ENCODE assay signal across 14 cellular contexts in genomic region chr12:80044694-80045046, GRCh38. TPM values are rescaled to one million over a fixed set of nuclear protein-coding genes. Genes with fewer than 3 reads are reported as not detected.
DNase-seq lines count a peak whose midpoint lies in the region; ATAC-seq and TF ChIP-seq lines count a peak whose summit lies in the region.
"Had no signal": no experiment of that assay in that cellular context is flagged by ENCODE, and none has a peak within 500 bp of the region (broad histone marks: within the 10 kb centered on the region; RNA-seq: fewer than 3 reads in every experiment).

No MANE protein-coding gene starts in this region.

- POLR2A ChIA-PET in SK-N-SH (lab: Yijun Ruan, JAX): no interaction called here

- TF ChIP-seq CTCF in SK-N-SH (IDR thresholded peaks at IDR 0.05): no peak
- no peak for TF ChIP-seq CTCF in fibroblast of villous mesenchyme (IDR thresholded peaks at IDR 0.05; ENCODE audit: insufficient read depth, low read depth, low read length)
- no peak for TF ChIP-seq CTCF in suprapubic skin (IDR thresholded peaks at IDR 0.05)
- no peak for TF ChIP-seq CTCF in heart right ventricle (IDR thresholded peaks at IDR 0.05)
- no peak for TF ChIP-seq CTCF in endothelial cell (IDR thresholded peaks at IDR 0.05; ENCODE audit: unreplicated experiment)

- H3K27me3 ChIP-seq in ACC112 (ENCODE audit: insufficient read depth, low read length) (no peaks in the 10 kb centered on the region), SK-N-SH (ENCODE audit: insufficient read depth) (no peaks in the 10 kb centered on the region), suprapubic skin (no peaks in the 10 kb centered on the region), heart right ventricle (no peaks in the 10 kb centered on the region)
- H3K27me3 ChIP-seq: BLaER1 treated with 17β-estradiol and CSF1 and Interleukin-3, amounts not matched to agents 10 nM and 100 nM; left lung had no signal

- peak overlapping the region; percentile 61; the same call in 1 of the 2 replicates for H3K9ac ChIP-seq in SK-N-SH
- H3K9ac ChIP-seq: BLaER1 treated with 17β-estradiol and CSF1 and Interleukin-3, amounts not matched to agents 10 nM and 100 nM had no signal

- H3K4me1 ChIP-seq in ACC112 (ENCODE audit: control insufficient read depth, insufficient read depth, low read length, unreplicated experiment): peaks cover 36% of the 10 kb centered on the region
- peaks cover 0 to 27% of the 10 kb centered on the region in 2 experiments; a peak in 3 of 4 replicates for H3K4me1 ChIP-seq in SK-N-SH (ENCODE audit: control insufficient read depth in 1 of 2, insufficient read depth in 2 of 2, low read depth in 1 of 2, low read length in 1 of 2)
- no peaks in the 10 kb centered on the region for H3K4me1 ChIP-seq in suprapubic skin
- H3K4me1 ChIP-seq in heart right ventricle: peaks cover 0 to 3% (median 0%) of the 10 kb centered on the region in 9 donors
- H3K4me1 ChIP-seq: BLaER1 treated with 17β-estradiol and CSF1 and Interleukin-3, amounts not matched to agents 10 nM and 100 nM; left lung had no signal

- peak overlapping the region; percentile 62; the same call in 1 of the 2 replicates for H3K4me2 ChIP-seq in SK-N-SH
- H3K4me2 ChIP-seq: BLaER1 treated with 17β-estradiol and CSF1 and Interleukin-3, amounts not matched to agents 10 nM and 100 nM had no signal

- no peaks in the 10 kb centered on the region for H3K27me3 Mint-ChIP-seq in stimulated activated naive B cell treated with anti-CD40 and anti-IgM and Interleukin-4, amounts not matched to agents 10 μg/mL and 1 μg/mL and 100 μg/mL, for 72 hours
- no peaks in the 10 kb centered on the region for H3K27me3 Mint-ChIP-seq in endothelial cell (ENCODE audit: unreplicated experiment)

- no peaks in the 10 kb centered on the region for H3K9me2 ChIP-seq in SK-N-SH

- CTCF ChIA-PET in SK-N-SH (lab: Yijun Ruan, JAX): no interaction called here

- no peaks in the 10 kb centered on the region for H3K79me2 ChIP-seq in ACC112 (ENCODE audit: control insufficient read depth, insufficient read depth, low read length, unreplicated experiment)
- no peaks in the 10 kb centered on the region for H3K79me2 ChIP-seq in SK-N-SH (ENCODE audit: insufficient read depth)

- H3K9me3 Mint-ChIP-seq in stimulated activated naive B cell treated with anti-CD40 and anti-IgM and Interleukin-4, amounts not matched to agents 10 μg/mL and 1 μg/mL and 100 μg/mL, for 72 hours: no peaks in the 10 kb centered on the region
- no peaks in the 10 kb centered on the region for H3K9me3 Mint-ChIP-seq in endothelial cell (ENCODE audit: unreplicated experiment)
- H3K9me3 Mint-ChIP-seq: activated T-cell treated with anti-CD3 and anti-CD28 coated beads, Interleukin-2, amount 50 U/mL, for 4 hours; H9 had no signal

- no peaks in the 10 kb centered on the region for H3K36me3 Mint-ChIP-seq in stimulated activated naive B cell treated with anti-CD40 and anti-IgM and Interleukin-4, amounts not matched to agents 10 μg/mL and 1 μg/mL and 100 μg/mL, for 72 hours
- H3K36me3 Mint-ChIP-seq in endothelial cell (ENCODE audit: low read depth, unreplicated experiment): no peaks in the 10 kb centered on the region

- H2AFZ ChIP-seq in ACC112 (ENCODE audit: low read length, unreplicated experiment) (no peak overlapping the region), SK-N-SH (ENCODE audit: low read depth) (no peak overlapping the region)

- no peak for TF ChIP-seq POLR2A in suprapubic skin (IDR thresholded peaks at IDR 0.05)

- H4K20me1 ChIP-seq in SK-N-SH (ENCODE audit: insufficient read depth): no peaks in the 10 kb centered on the region
- H4K20me1 ChIP-seq: BLaER1 treated with 17β-estradiol and CSF1 and Interleukin-3, amounts not matched to agents 10 nM and 100 nM had no signal

- peaks cover 0 to 6% of the 10 kb centered on the region in 2 donors for H3K4me1 Mint-ChIP-seq in stimulated activated naive B cell treated with anti-CD40 and anti-IgM and Interleukin-4, amounts not matched to agents 10 μg/mL and 1 μg/mL and 100 μg/mL, for 72 hours
- no peaks in the 10 kb centered on the region for H3K4me1 Mint-ChIP-seq in endothelial cell (ENCODE audit: unreplicated experiment)

- H3K4me3 Mint-ChIP-seq in stimulated activated naive B cell treated with anti-CD40 and anti-IgM and Interleukin-4, amounts not matched to agents 10 μg/mL and 1 μg/mL and 100 μg/mL, for 72 hours: no peak overlapping the region
- H3K4me3 Mint-ChIP-seq in endothelial cell (ENCODE audit: unreplicated experiment): no peak overlapping the region
- H3K4me3 Mint-ChIP-seq: activated T-cell treated with anti-CD3 and anti-CD28 coated beads, Interleukin-2, amount 50 U/mL, for 4 hours; H9 had no signal

- H3K27ac Mint-ChIP-seq in stimulated activated naive B cell treated with anti-CD40 and anti-IgM and Interleukin-4, amounts not matched to agents 10 μg/mL and 1 μg/mL and 100 μg/mL, for 72 hours: no peak overlapping the region
- H3K27ac Mint-ChIP-seq in endothelial cell (ENCODE audit: unreplicated experiment): no peak overlapping the region
- H3K27ac Mint-ChIP-seq: H9 had no signal

- H3K9me3 ChIP-seq in SK-N-SH (no peaks in the 10 kb centered on the region), suprapubic skin (no peaks in the 10 kb centered on the region), heart right ventricle (no peaks in the 10 kb centered on the region)
- H3K9me3 ChIP-seq: BLaER1 treated with 17β-estradiol and CSF1 and Interleukin-3, amounts not matched to agents 10 nM and 100 nM; left lung had no signal

- peak; percentile 60 for ATAC-seq in GM21619 (IDR thresholded peaks at IDR 0.05; ENCODE audit: unreplicated experiment)
- ATAC-seq in stimulated activated naive B cell treated with anti-CD40 and anti-IgM and Interleukin-4, amounts not matched to agents 10 μg/mL and 1 μg/mL and 100 μg/mL, for 72 hours (replicated peaks): no peak
- ATAC-seq in heart right ventricle: no peak
- ATAC-seq: left lung had no signal

- H3F3A ChIP-seq in SK-N-SH (replicated peaks; ENCODE audit: insufficient read depth): peaks cover 30% of the 10 kb centered on the region

- H3K4me3 ChIP-seq in ACC112 (ENCODE audit: low read depth, low read length): peak overlapping the region; percentile 43; the same call in 1 of the 2 replicates
- peak overlapping the region in 1 of 2 experiments; percentile 31; a peak in 1 of 4 replicates for H3K4me3 ChIP-seq in SK-N-SH (ENCODE audit: low read depth in 2 of 2, low read length in 1 of 2)
- no peak overlapping the region for H3K4me3 ChIP-seq in fibroblast of villous mesenchyme (ENCODE audit: low read depth, low read length)
- H3K4me3 ChIP-seq in suprapubic skin: no peak overlapping the region
- H3K4me3 ChIP-seq in heart right ventricle: no peak overlapping the region
- H3K4me3 ChIP-seq: BLaER1 treated with 17β-estradiol and CSF1 and Interleukin-3, amounts not matched to agents 10 nM and 100 nM; left lung had no signal

- intact Hi-C loops in heart right ventricle (cut with DNase I): no loop called here

- WGBS in SK-N-SH (ENCODE audit: low lambda C conversion rate): 14% methylated on average over 1 of the region's 1 CpG
- 85% methylated on average over 1 of the region's 1 CpG for WGBS in suprapubic skin
- 92 to 93% methylated on average over 1 of the region's 1 CpG for WGBS in heart right ventricle, 2 donors

- TF ChIP-seq EP300 in SK-N-SH (IDR thresholded peaks at IDR 0.05; ENCODE audit: borderline replicate concordance in 1 of 2, low read depth in 1 of 2, low read length in 1 of 2) (peak; percentile 47 to 98; a peak in 3 of 4 replicates), suprapubic skin (IDR thresholded peaks at IDR 0.05) (no peak)

- no peak for TF ChIP-seq RAD21 in SK-N-SH (IDR thresholded peaks at IDR 0.05; ENCODE audit: low read length)

- H3K27ac ChIP-seq in ACC112 (ENCODE audit: low read depth, low read length) (peak overlapping the region; percentile 65), SK-N-SH (ENCODE audit: low read depth in 2 of 2, low read length in 1 of 2) (peak overlapping the region; percentile 34 to 95; a peak in 3 of 4 replicates), suprapubic skin (no peak overlapping the region), heart right ventricle (no peak overlapping the region)
- H3K27ac ChIP-seq: BLaER1 treated with 17β-estradiol and CSF1 and Interleukin-3, amounts not matched to agents 10 nM and 100 nM; left lung had no signal

- H3K36me3 ChIP-seq in ACC112 (ENCODE audit: insufficient read depth, low read length) (no peaks in the 10 kb centered on the region), SK-N-SH (replicated peaks in 1 of 2; ENCODE audit: control insufficient read depth in 1 of 2, insufficient read depth in 2 of 2, low read length in 1 of 2) (no peaks in the 10 kb centered on the region), suprapubic skin (no peaks in the 10 kb centered on the region), heart right ventricle (no peaks in the 10 kb centered on the region)
- H3K36me3 ChIP-seq: BLaER1 treated with 17β-estradiol and CSF1 and Interleukin-3, amounts not matched to agents 10 nM and 100 nM; left lung had no signal

- no peak for DNase-seq in SK-N-SH
- DNase-seq in fibroblast of villous mesenchyme (ENCODE audit: low read depth): peak; percentile 48
- no peak for DNase-seq in stimulated activated naive B cell treated with anti-CD40 and anti-IgM and Interleukin-4, amounts not matched to agents 10 μg/mL and 1 μg/mL and 100 μg/mL, for 72 hours
- DNase-seq in suprapubic skin (ENCODE audit: low spot score in 2 of 2): no peak
- no peak for DNase-seq in heart right ventricle
- DNase-seq in endothelial cell (ENCODE audit: low spot score): no peak
- DNase-seq: activated T-cell treated with anti-CD3 and anti-CD28 coated beads, Interleukin-2, amount 50 U/mL, for 4 hours; H9; left lung; retina had no signal

TF ChIP-seq in SK-N-SH, 30 proteins besides CTCF, POLR2A, EP300 and RAD21 (continues in another document):
- TF ChIP-seq MXI1 (IDR thresholded peaks at IDR 0.05; ENCODE audit: low read depth, low read length) (no peak), RFX5 (IDR thresholded peaks at IDR 0.05; ENCODE audit: low read length) (no peak), MAX (IDR thresholded peaks at IDR 0.05; ENCODE audit: low read depth) (peak; percentile 64), FOSL2 (IDR thresholded peaks at IDR 0.05; ENCODE audit: borderline replicate concordance, low read depth) (peak; percentile 100)

RNA-seq across cellular contexts. Expression of gene OTOGL, which starts 54.7 kb away (rescaled TPM):
- polyA plus RNA-seq in SK-N-SH (2012; rRNA removed) (0.61 and 0.97 TPM in 2 replicates), heart right ventricle (under 1 TPM; 0.04 to 0.15 TPM)
- 0.54 and 0.72 TPM in 2 replicates for polyA plus RNA-seq in SK-N-SH (2012; cell fraction: cytosol; rRNA removed)
- polyA plus RNA-seq in SK-N-SH (2012; cell fraction: nucleus; rRNA removed): 1.3 and 3.4 TPM in 2 replicates
- total RNA-seq in fibroblast of villous mesenchyme (under 0.01 TPM in 2 replicates), suprapubic skin (1 to 10 TPM in 1 of 4 donors, under 1 TPM in 3; 0.72 to 1.2 (median 0.88) TPM), heart right ventricle (1 to 10 TPM in 1 of 10 donors, under 1 TPM in 9; 0.21 to 1.4 (median 0.40) TPM), endothelial cell (ENCODE audit: unreplicated experiment) (0.31 TPM)
- total RNA-seq: activated T-cell treated with anti-CD3 and anti-CD28 coated beads, Interleukin-2, amount 50 U/mL, for 4 hours; T-helper 2 cell treated with Interferon-gamma antibody and Interleukin-4, amounts not matched to agents 100 ng/mL and 5 ng/mL, for 36 hours had no signal

Comparison
In these comparisons a context has a peak if more than half of its experiments do, and no peak if none do; other contexts are left out.
1. H3K27ac ChIP-seq: peak in ACC112 (single experiment) and SK-N-SH (2 of 2); none in suprapubic skin (single experiment) and heart right ventricle (0 of 10).